15 cellular contexts compared by ENCODE assay signal in the genomic region with DNA sequence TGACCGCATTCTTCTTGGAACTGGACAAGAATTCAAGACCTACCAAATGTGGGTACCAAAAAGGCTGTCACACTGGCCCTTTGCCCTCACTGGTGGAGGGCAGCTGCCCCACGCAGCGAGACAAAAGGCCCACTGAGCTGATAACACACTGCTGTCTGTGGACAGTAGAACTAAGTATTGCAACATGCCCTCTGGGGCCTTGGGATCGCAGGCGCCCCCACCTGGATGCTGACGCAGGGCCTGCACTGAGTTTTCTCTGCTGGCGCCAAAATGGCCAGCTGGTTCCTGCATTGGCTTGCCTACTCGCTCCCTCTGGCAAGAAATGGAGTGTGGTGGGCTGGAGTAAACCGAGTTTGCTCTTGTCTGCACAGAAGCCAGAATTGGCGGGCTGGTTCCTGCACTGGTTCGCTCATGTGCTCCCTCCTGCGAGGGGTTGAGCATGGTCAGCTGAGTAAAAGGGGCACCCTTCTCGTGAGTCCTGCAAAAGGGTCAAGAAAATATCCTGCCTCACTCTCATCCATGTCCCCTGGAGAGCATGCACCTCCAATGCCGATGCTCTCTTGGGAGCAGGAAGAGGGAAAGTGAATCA. TPM values are rescaled to one million over a fixed set of nuclear protein-coding genes. Genes with fewer than 3 reads are reported as not detected.
DNase-seq lines count a peak whose midpoint lies in the region; ATAC-seq and TF ChIP-seq lines count a peak whose summit lies in the region.
"Had no signal": no experiment of that assay in that cellular context is flagged by ENCODE, and none has a peak within 500 bp of the region (broad histone marks: within the 10 kb centered on the region; RNA-seq: fewer than 3 reads in every experiment).

No MANE protein-coding gene starts in this region.

- ATAC-seq in RWPE2 (ENCODE audit: low read depth) = no peak
- ATAC-seq in GM18870 (IDR thresholded peaks at IDR 0.05; ENCODE audit: unreplicated experiment) = no peak
- ATAC-seq: activated T-helper 17 cell treated with anti-CD3 and anti-CD28 coated beads, Interleukin-2, amount 50 U/mL, for 72 hours had no signal

- no peak overlapping the region for H3K4me3 ChIP-seq in RWPE2 (ENCODE audit: severe bottlenecking)
- H3K4me3 ChIP-seq: heart left ventricle, SJCRH30 had no signal

- H3K4me1 ChIP-seq in RWPE2 (ENCODE audit: insufficient read depth, poor library complexity, severe bottlenecking) = no peaks in the 10 kb centered on the region
- H3K4me1 ChIP-seq: SJCRH30 had no signal

- no peaks in the 10 kb centered on the region for H3K27me3 ChIP-seq in RWPE2 (ENCODE audit: insufficient read depth, poor library complexity, severe bottlenecking)
- H3K27me3 ChIP-seq: heart left ventricle, SJCRH30 had no signal

- TF ChIP-seq CTCF in RWPE2 (IDR thresholded peaks at IDR 0.05; ENCODE audit: poor library complexity, severe bottlenecking) = peak; percentile 8

- H3K27ac ChIP-seq in RWPE2 (ENCODE audit: poor library complexity, severe bottlenecking) = no peak overlapping the region
- H3K27ac ChIP-seq: heart left ventricle, SJCRH30 had no signal

- peak; percentile 14 for DNase-seq in NCI-H82 (lab: John Stamatoyannopoulos, UW)
- DNase-seq in NCI-H82 treated with DMSO at 0.1 percent for 48 hours (lab: John Stamatoyannopoulos, UW; ENCODE audit: unreplicated experiment) = no peak
- DNase-seq in HT1080 (ENCODE audit: low read depth) = peak; percentile 5
- DNase-seq in RWPE2 (ENCODE audit: low spot score) = no peak
- DNase-seq in islet precursor cell = peak; percentile 65
- DNase-seq in activated CD8-positive, alpha-beta memory T cell treated with anti-CD3 and anti-CD28 coated beads, Interleukin-2, amount 50 U/mL, for 4 hours = no peak
- DNase-seq in RKO (ENCODE audit: low spot score) = no peak
- DNase-seq: activated B cell treated with CpG ODN at 0.5 μM for 24 hours, DMS53, heart left ventricle, NCI-H1048, nucleus accumbens had no signal

- H3K9me3 ChIP-seq in RWPE2 (ENCODE audit: severe bottlenecking) = no peaks in the 10 kb centered on the region
- H3K9me3 ChIP-seq: SJCRH30 had no signal

- no peaks in the 10 kb centered on the region for H3K36me3 ChIP-seq in RWPE2 (ENCODE audit: low read depth)
- H3K36me3 ChIP-seq: heart left ventricle, SJCRH30 had no signal

RNA-seq across cellular contexts. Expression of a gene that starts 55.7 kb away (rescaled TPM):
- total RNA-seq in HT1080 (2014; rRNA removed; shearing (Covaris generic)) = 0.77 and 1.0 TPM in 2 replicates
- 0.41 and 2.3 TPM in 2 replicates for polyA plus RNA-seq in HT1080 (2015; cell fraction: cytosol; rRNA removed)
- 2.4 and 3.9 TPM in 2 replicates for polyA plus RNA-seq in HT1080 (2015; cell fraction: nucleus; rRNA removed)
- total RNA-seq: activated B cell treated with CpG ODN at 0.5 μM for 24 hours; activated T-helper 17 cell treated with anti-CD3 and anti-CD28 coated beads, Interleukin-2, amount 50 U/mL, for 72 hours; heart left ventricle; SJCRH30 had no signal

Comparison
In these comparisons a context has a peak if more than half of its experiments do, and no peak if none do; other contexts are left out.
1. DNase-seq: peak in NCI-H82 (single experiment), HT1080 (single experiment) and islet precursor cell (single experiment); none in NCI-H82 treated with DMSO at 0.1 percent for 48 hours (single experiment), RWPE2 (single experiment), activated CD8-positive, alpha-beta memory T cell treated with anti-CD3 and anti-CD28 coated beads, Interleukin-2, amount 50 U/mL, for 4 hours (single experiment) and RKO (single experiment).